ENCODE assay signal across 36 cellular contexts in the genomic region with DNA sequence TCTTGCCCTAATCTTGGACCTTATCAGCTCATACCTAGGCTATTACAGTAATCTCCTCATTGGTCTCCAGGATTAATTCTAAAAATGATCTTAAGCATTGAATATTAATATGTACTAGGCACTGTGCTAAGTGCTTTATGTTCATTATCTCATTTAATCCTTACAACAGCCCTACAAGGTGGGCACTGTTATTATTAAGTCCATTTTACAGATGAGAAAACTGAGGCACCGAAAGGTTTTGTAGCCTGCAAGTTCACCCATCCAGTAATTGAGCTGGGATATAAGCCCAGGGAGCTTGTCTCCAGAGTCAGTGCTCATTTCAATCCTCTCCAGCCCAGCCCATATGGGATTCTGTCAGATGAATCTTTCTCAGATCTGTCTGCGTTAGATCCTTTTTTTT.
"Had no signal": no experiment of that assay in that cellular context is flagged by ENCODE, and none has a peak within 500 bp of the region (broad histone marks: within the 10 kb centered on the region; RNA-seq: fewer than 3 reads in every experiment).

No MANE protein-coding gene starts in this region.

- H3K4me1 ChIP-seq: adrenal gland, ascending aorta had no signal

- H3K36me3 Mint-ChIP-seq: activated CD4-positive, alpha-beta memory T cell treated with anti-CD3 and anti-CD28 coated beads for 36 hours; activated naive CD4-positive, alpha-beta T cell treated with anti-CD3 and anti-CD28 coated beads, Interleukin-2, amount 50 U/mL, for 72 hours; brain had no signal

- H3K27me3 ChIP-seq: adrenal gland, ascending aorta, cardiac muscle cell had no signal

- H3K4me1 Mint-ChIP-seq: activated CD4-positive, alpha-beta T cell treated with anti-CD3 and anti-CD28 coated beads, Interleukin-2, amount 10 ng/mL, durations not matched to agents 24 days and 14 days; activated naive CD8-positive, alpha-beta T cell treated with anti-CD3 and anti-CD28 coated beads for 36 hours; activated T-helper 17 cell treated with anti-CD3 and anti-CD28 coated beads, Interleukin-2, amount 50 U/mL, for 72 hours; central memory CD8-positive, alpha-beta T cell had no signal

- ATAC-seq: activated CD8-positive, alpha-beta T cell treated with anti-CD3 and anti-CD28 coated beads for 36 hours; activated naive CD4-positive, alpha-beta T cell treated with anti-CD3 and anti-CD28 coated beads, Interleukin-2, amount 50 U/mL, for 72 hours; activated T-cell treated with anti-CD3 and anti-CD28 coated beads, Interleukin-2, amount 50 U/mL, for 4 hours; activated T-cell treated with anti-CD3 and anti-CD28 coated beads, Interleukin-2, amount 50 U/mL, for 72 hours; activated T-helper 17 cell treated with anti-CD3 and anti-CD28 coated beads, Interleukin-2, amount 50 U/mL, for 72 hours had no signal

- H3K27me3 Mint-ChIP-seq: activated B cell treated with CpG ODN at 0.5 μM for 24 hours; activated CD4-positive, alpha-beta memory T cell treated with anti-CD3 and anti-CD28 coated beads for 36 hours; activated CD4-positive, alpha-beta T cell treated with anti-CD3 and anti-CD28 coated beads, Interleukin-2, amount 10 ng/mL, durations not matched to agents 24 days and 14 days; activated CD8-positive, alpha-beta T cell treated with anti-CD3 and anti-CD28 coated beads for 36 hours; activated naive CD8-positive, alpha-beta T cell treated with anti-CD3 and anti-CD28 coated beads for 36 hours; activated T-helper 17 cell treated with anti-CD3 and anti-CD28 coated beads, Interleukin-2, amount 50 U/mL, for 72 hours; central memory CD8-positive, alpha-beta T cell had no signal

- H3K4me3 Mint-ChIP-seq: activated B cell treated with CpG ODN at 0.5 μM for 24 hours; activated CD4-positive, alpha-beta memory T cell treated with anti-CD3 and anti-CD28 coated beads for 36 hours; activated CD4-positive, alpha-beta T cell treated with anti-CD3 and anti-CD28 coated beads, Interleukin-2, amount 10 ng/mL, durations not matched to agents 24 days and 14 days; activated CD8-positive, alpha-beta T cell treated with anti-CD3 and anti-CD28 coated beads for 36 hours; activated naive CD4-positive, alpha-beta T cell treated with anti-CD3 and anti-CD28 coated beads for 36 hours; activated naive CD8-positive, alpha-beta T cell treated with anti-CD3 and anti-CD28 coated beads for 36 hours; activated T-cell treated with anti-CD3 and anti-CD28 coated beads, Interleukin-2, amount 50 U/mL, for 4 hours; activated T-cell treated with anti-CD3 and anti-CD28 coated beads, Interleukin-2, amount 50 U/mL, for 72 hours; activated T-helper 1 cell treated with anti-CD3 and anti-CD28 coated beads, Interleukin-12 subunit alpha, Interleukin-12 subunit beta, Interleukin-2, Interleukin-4 antibody, amounts not matched to agents 30 ng/mL and 10 ng/mL and 1 ng/mL, durations not matched to agents 14 hours and 24 hours and 36 hours; activated T-helper 17 cell treated with anti-CD3 and anti-CD28 coated beads, Interleukin-2, amount 50 U/mL, for 72 hours; brain; central memory CD8-positive, alpha-beta T cell; T-helper 1 cell treated with Interleukin-12 subunit alpha and Interleukin-12 subunit beta and Interleukin-4 antibody, amounts not matched to agents 30 μg/mL and 1 μg/mL, for 36 hours; T-helper 2 cell treated with Interferon-gamma antibody and Interleukin-4, amounts not matched to agents 5 μg/mL and 100 μg/mL, for 36 hours had no signal

- H3K4me3 ChIP-seq: adrenal gland, ascending aorta, cardiac muscle cell had no signal

- H3K9me3 Mint-ChIP-seq: activated B cell treated with CpG ODN at 0.5 μM for 24 hours; activated CD4-positive, alpha-beta memory T cell treated with anti-CD3 and anti-CD28 coated beads for 36 hours; activated CD4-positive, alpha-beta T cell treated with anti-CD3 and anti-CD28 coated beads, Interleukin-2, amount 10 ng/mL, durations not matched to agents 24 days and 14 days; activated CD8-positive, alpha-beta T cell treated with anti-CD3 and anti-CD28 coated beads for 36 hours; activated naive CD4-positive, alpha-beta T cell treated with anti-CD3 and anti-CD28 coated beads for 36 hours; activated naive CD4-positive, alpha-beta T cell treated with anti-CD3 and anti-CD28 coated beads, Interleukin-2, amount 50 U/mL, for 72 hours; activated naive CD8-positive, alpha-beta T cell treated with anti-CD3 and anti-CD28 coated beads for 36 hours; activated T-cell treated with anti-CD3 and anti-CD28 coated beads, Interleukin-2, amount 50 U/mL, for 4 hours; activated T-cell treated with anti-CD3 and anti-CD28 coated beads, Interleukin-2, amount 50 U/mL, for 72 hours; activated T-helper 1 cell treated with anti-CD3 and anti-CD28 coated beads, Interleukin-12 subunit alpha, Interleukin-12 subunit beta, Interleukin-2, Interleukin-4 antibody, amounts not matched to agents 30 ng/mL and 10 ng/mL and 1 ng/mL, durations not matched to agents 14 hours and 24 hours and 36 hours; activated T-helper 17 cell treated with anti-CD3 and anti-CD28 coated beads, Interleukin-2, amount 50 U/mL, for 72 hours; central memory CD8-positive, alpha-beta T cell; T-helper 1 cell treated with Interleukin-12 subunit alpha and Interleukin-12 subunit beta and Interleukin-4 antibody, amounts not matched to agents 30 μg/mL and 1 μg/mL, for 36 hours; T-helper 2 cell treated with Interferon-gamma antibody and Interleukin-4, amounts not matched to agents 5 μg/mL and 100 μg/mL, for 36 hours had no signal

- DNase-seq: activated B cell treated with CpG ODN at 0.5 μM for 24 hours; activated CD4-positive, alpha-beta memory T cell treated with anti-CD3 and anti-CD28 coated beads for 36 hours; activated CD4-positive, alpha-beta T cell treated with anti-CD3 and anti-CD28 coated beads for 4 hours; activated CD4-positive, alpha-beta T cell treated with anti-CD3 and anti-CD28 coated beads, Interleukin-2, amount 10 ng/mL, durations not matched to agents 24 days and 14 days; activated CD4-positive, alpha-beta T cell treated with anti-CD3 and anti-CD28 coated beads, Interleukin-2, amount 50 U/mL, for 1 hour; activated CD4-positive, alpha-beta T cell treated with anti-CD3 and anti-CD28 coated beads, Interleukin-2, amount 50 U/mL, for 4 hours; activated CD4-positive, CD25-positive, alpha-beta regulatory T cell treated with anti-CD3 and anti-CD28 coated beads, Interleukin-2, amount 50 U/mL, for 72 hours; activated CD8-positive, alpha-beta memory T cell treated with anti-CD3 and anti-CD28 coated beads, Interleukin-2, amount 50 U/mL, for 4 hours; activated CD8-positive, alpha-beta T cell treated with anti-CD3 and anti-CD28 coated beads for 36 hours; activated effector memory CD4-positive, alpha-beta T cell treated with anti-CD3 and anti-CD28 coated beads, Interleukin-2, amount 50 U/mL, for 16 hours; activated gamma-delta T cell treated with Interleukin-2 at 50 U/mL for 16 hours; activated naive CD4-positive, alpha-beta T cell; activated naive CD4-positive, alpha-beta T cell treated with anti-CD3 and anti-CD28 coated beads for 36 hours; activated naive CD4-positive, alpha-beta T cell treated with anti-CD3 and anti-CD28 coated beads, Interleukin-2, amount 50 U/mL, for 16 hours; activated naive CD8-positive, alpha-beta T cell treated with anti-CD3 and anti-CD28 coated beads for 36 hours; activated T-cell treated with anti-CD3 and anti-CD28 coated beads for 4 hours; activated T-cell treated with anti-CD3 and anti-CD28 coated beads, Interleukin-2, amount 50 U/mL, for 1 hour; activated T-cell treated with anti-CD3 and anti-CD28 coated beads, Interleukin-2, amount 50 U/mL, for 4 hours; activated T-cell treated with anti-CD3 and anti-CD28 coated beads, Interleukin-2, amount 50 U/mL, for 72 hours; adrenal gland; amygdala; anterior cingulate cortex; caudate nucleus; cerebellar nuclear complex; T-helper 1 cell; T-helper 2 cell; T-helper 9 cell had no signal

- H3K9me3 ChIP-seq: adrenal gland, ascending aorta had no signal

- H3K27ac Mint-ChIP-seq: activated B cell treated with CpG ODN at 0.5 μM for 24 hours; activated CD4-positive, alpha-beta memory T cell treated with anti-CD3 and anti-CD28 coated beads for 36 hours; activated CD4-positive, alpha-beta T cell treated with anti-CD3 and anti-CD28 coated beads, Interleukin-2, amount 10 ng/mL, durations not matched to agents 24 days and 14 days; activated CD8-positive, alpha-beta T cell treated with anti-CD3 and anti-CD28 coated beads for 36 hours; activated naive CD4-positive, alpha-beta T cell treated with anti-CD3 and anti-CD28 coated beads for 36 hours; activated naive CD4-positive, alpha-beta T cell treated with anti-CD3 and anti-CD28 coated beads, Interleukin-2, amount 50 U/mL, for 72 hours; activated naive CD8-positive, alpha-beta T cell treated with anti-CD3 and anti-CD28 coated beads for 36 hours; activated T-cell treated with anti-CD3 and anti-CD28 coated beads, Interleukin-2, amount 50 U/mL, for 72 hours; activated T-helper 1 cell treated with anti-CD3 and anti-CD28 coated beads, Interleukin-12 subunit alpha, Interleukin-12 subunit beta, Interleukin-2, Interleukin-4 antibody, amounts not matched to agents 30 ng/mL and 10 ng/mL and 1 ng/mL, durations not matched to agents 14 hours and 24 hours and 36 hours; activated T-helper 17 cell treated with anti-CD3 and anti-CD28 coated beads, Interleukin-2, amount 50 U/mL, for 72 hours; T-helper 1 cell treated with Interleukin-12 subunit alpha and Interleukin-12 subunit beta and Interleukin-4 antibody, amounts not matched to agents 30 μg/mL and 1 μg/mL, for 36 hours; T-helper 2 cell treated with Interferon-gamma antibody and Interleukin-4, amounts not matched to agents 5 μg/mL and 100 μg/mL, for 36 hours had no signal

- H3K36me3 ChIP-seq: adrenal gland, cardiac muscle cell had no signal
